In genomic region chr11:96960926-96961325, GRCh38 we compare ENCODE assay signal across 3 cellular contexts.
"Had no signal": no experiment of that assay in that cellular context is flagged by ENCODE, and none has a peak within 500 bp of the region (broad histone marks: within the 10 kb centered on the region; RNA-seq: fewer than 3 reads in every experiment).

No MANE protein-coding gene starts in this region.

- DNase-seq: H9, HCEC 1CT, IMR-90 had no signal
